Comparison of ENCODE assay signal across 1 cellular context in the genomic region with DNA sequence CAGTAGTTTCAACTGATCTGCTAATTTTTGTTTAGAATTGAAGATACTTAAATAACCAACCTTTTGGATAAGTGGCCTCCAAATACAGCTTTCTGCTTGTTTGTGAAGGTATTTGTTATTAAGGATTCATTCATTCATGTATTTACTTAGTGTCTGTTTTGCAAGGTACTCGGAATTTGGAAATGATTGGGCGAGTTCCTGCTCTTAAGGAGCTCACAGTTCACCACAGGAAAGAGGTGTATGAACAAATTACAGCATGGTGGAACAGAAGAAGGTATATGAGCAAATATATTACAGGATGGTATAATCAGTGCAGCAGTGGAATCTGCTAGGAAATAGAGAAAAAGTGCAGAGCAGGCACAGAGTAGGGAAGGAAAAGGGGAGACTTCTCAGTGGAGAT.
TF ChIP-seq lines count a peak whose summit lies in the region.

No MANE protein-coding gene starts in this region.

TF ChIP-seq in GM12878, 131 proteins besides CTCF, POLR2A, EP300 and RAD21:
- TF ChIP-seq, protein P1, sequence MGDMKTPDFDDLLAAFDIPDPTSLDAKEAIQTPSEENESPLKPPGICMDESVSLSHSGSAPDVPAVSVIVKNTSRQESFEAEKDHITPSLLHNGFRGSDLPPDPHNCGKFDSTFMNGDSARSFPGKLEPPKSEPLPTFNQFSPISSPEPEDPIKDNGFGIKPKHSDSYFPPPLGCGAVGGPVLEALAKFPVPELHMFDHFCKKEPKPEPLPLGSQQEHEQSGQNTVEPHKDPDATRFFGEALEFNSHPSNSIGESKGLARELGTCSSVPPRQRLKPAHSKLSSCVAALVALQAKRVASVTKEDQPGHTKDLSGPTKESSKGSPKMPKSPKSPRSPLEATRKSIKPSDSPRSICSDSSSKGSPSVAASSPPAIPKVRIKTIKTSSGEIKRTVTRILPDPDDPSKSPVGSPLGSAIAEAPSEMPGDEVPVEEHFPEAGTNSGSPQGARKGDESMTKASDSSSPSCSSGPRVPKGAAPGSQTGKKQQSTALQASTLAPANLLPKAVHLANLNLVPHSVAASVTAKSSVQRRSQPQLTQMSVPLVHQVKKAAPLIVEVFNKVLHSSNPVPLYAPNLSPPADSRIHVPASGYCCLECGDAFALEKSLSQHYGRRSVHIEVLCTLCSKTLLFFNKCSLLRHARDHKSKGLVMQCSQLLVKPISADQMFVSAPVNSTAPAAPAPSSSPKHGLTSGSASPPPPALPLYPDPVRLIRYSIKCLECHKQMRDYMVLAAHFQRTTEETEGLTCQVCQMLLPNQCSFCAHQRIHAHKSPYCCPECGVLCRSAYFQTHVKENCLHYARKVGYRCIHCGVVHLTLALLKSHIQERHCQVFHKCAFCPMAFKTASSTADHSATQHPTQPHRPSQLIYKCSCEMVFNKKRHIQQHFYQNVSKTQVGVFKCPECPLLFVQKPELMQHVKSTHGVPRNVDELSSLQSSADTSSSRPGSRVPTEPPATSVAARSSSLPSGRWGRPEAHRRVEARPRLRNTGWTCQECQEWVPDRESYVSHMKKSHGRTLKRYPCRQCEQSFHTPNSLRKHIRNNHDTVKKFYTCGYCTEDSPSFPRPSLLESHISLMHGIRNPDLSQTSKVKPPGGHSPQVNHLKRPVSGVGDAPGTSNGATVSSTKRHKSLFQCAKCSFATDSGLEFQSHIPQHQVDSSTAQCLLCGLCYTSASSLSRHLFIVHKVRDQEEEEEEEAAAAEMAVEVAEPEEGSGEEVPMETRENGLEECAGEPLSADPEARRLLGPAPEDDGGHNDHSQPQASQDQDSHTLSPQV (IDR thresholded peaks at IDR 0.05): no peak
- no peak for TF ChIP-seq WRNIP1 (IDR thresholded peaks at IDR 0.05; ENCODE audit: borderline replicate concordance, low read depth, low read length)
- no peak for TF ChIP-seq ZNF622 (IDR thresholded peaks at IDR 0.05)
- TF ChIP-seq RELA (IDR thresholded peaks at IDR 0.05; ENCODE audit: borderline replicate concordance, partially characterized antibody): no peak
- TF ChIP-seq KDM1A (IDR thresholded peaks at IDR 0.05; ENCODE audit: borderline replicate concordance): no peak
- no peak for TF ChIP-seq MYC (IDR thresholded peaks at IDR 0.05; ENCODE audit: insufficient read depth, insufficient read length, insufficient replicate concordance, low read length, severe bottlenecking)
- TF ChIP-seq BRCA1 (IDR thresholded peaks at IDR 0.05; ENCODE audit: low read depth, low read length): no peak
- no peak for TF ChIP-seq IRF4 (IDR thresholded peaks at IDR 0.05; ENCODE audit: low read depth, low read length)
- TF ChIP-seq ZNF274 (IDR thresholded peaks at IDR 0.05; ENCODE audit: insufficient read depth, insufficient read length): no peak
- TF ChIP-seq TCF12 (IDR thresholded peaks at IDR 0.05; ENCODE audit: low read depth, low read length): no peak
